ENCODE assay signal across 8 cellular contexts in the genomic region with DNA sequence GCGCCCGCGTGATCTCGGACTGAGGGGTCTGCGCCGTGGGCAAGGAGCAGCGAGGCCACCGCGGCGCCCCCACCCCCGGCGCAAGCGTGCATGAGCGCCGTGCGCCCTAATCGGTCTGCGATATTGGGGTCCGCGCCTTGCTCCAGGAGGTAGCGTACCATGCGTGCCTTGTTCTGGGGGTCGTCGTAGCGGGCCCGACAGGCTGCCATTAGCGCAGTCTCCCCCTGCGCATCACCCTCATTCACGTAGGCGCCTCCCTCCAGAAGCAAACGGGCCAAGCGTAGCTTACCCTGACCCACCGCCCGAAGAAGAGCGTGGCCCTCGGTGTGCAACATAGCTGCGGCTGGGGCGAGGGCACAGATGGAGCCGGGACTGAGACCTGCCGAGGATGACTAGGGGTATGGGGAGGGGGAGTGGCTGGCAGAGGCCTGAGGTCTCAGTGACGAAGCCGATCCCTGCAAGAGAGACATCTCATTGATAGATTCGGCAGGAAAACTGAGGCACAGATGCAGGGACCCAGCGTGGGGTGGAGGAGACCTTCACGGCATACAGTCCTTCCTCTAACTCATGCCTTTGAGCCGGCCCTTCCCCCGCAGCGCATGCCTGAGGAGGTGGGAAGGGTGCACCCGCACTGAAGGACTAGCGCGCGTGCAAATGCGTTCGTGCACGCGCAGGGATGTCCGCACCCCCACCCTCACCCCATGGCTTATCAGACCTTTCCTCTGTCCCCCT. TPM values are rescaled to one million over a fixed set of nuclear protein-coding genes. Genes with fewer than 3 reads are reported as not detected.
DNase-seq lines count a peak whose midpoint lies in the region; ATAC-seq, FAIRE-seq and TF ChIP-seq lines count a peak whose summit lies in the region.

No MANE protein-coding gene starts in this region.

- H3K79me2 ChIP-seq in PC-3 (ENCODE audit: low read length), result peaks cover 6% of the 10 kb centered on the region; the same call in 1 of the 2 replicates

- DNase-seq in GM12865 (ENCODE audit: low read depth) (peak; percentile 25), PC-3 (peak; percentile 40), adipocyte (ENCODE audit: low read depth) (peak; percentile 58), hepatic stellate cell (ENCODE audit: low spot score) (peak; percentile 60), sigmoid colon (peak; percentile 86), HTR-8/SVneo (ENCODE audit: insufficient read length, low spot score) (no peak), NCI-H1436 (lab: John Stamatoyannopoulos, UW) (no peak)

- H3K4me1 ChIP-seq in PC-3 (ENCODE audit: insufficient read depth, low read length), result peaks cover 47% of the 10 kb centered on the region
- peaks cover 51% of the 10 kb centered on the region for H3K4me1 ChIP-seq in adipocyte (ENCODE audit: control insufficient read depth, insufficient read depth, low read length)
- peaks cover 0 to 71% (median 56%) of the 10 kb centered on the region in 4 donors for H3K4me1 ChIP-seq in sigmoid colon

- peak overlapping the region; percentile 83 for H2AFZ ChIP-seq in PC-3 (ENCODE audit: low read length)

- ATAC-seq in PC-3 (no peak), GM18498 (IDR thresholded peaks at IDR 0.05; ENCODE audit: unreplicated experiment) (no peak)

- H3K4me2 ChIP-seq in PC-3 (ENCODE audit: low read length), result peak overlapping the region; percentile 91

- TF ChIP-seq POLR2A in sigmoid colon (IDR thresholded peaks at IDR 0.05), result no peak

- no TSS peak for BruUV-seq in PC-3 (replicated peaks; lab: Mats Ljungman, UMichigan)

- peak overlapping the region; percentile 52 for H3K4me3 ChIP-seq in GM12865 (ENCODE audit: low read depth, low read length)
- peak overlapping the region; percentile 76 for H3K4me3 ChIP-seq in PC-3 (ENCODE audit: low read length)
- H3K4me3 ChIP-seq in adipocyte (ENCODE audit: low read length), result peak overlapping the region; percentile 86
- H3K4me3 ChIP-seq in sigmoid colon, result peak overlapping the region; percentile 43 to 63 (median 60)

- H3K9me3 ChIP-seq in PC-3 (ENCODE audit: low read length) (no peaks in the 10 kb centered on the region), adipocyte (ENCODE audit: control insufficient read depth, low read length) (no peaks in the 10 kb centered on the region), sigmoid colon (no peaks in the 10 kb centered on the region)

- H3K27me3 ChIP-seq in PC-3 (ENCODE audit: low read length) (no peaks in the 10 kb centered on the region), adipocyte (replicated peaks; ENCODE audit: control insufficient read depth, insufficient read depth, low read length) (no peaks in the 10 kb centered on the region), sigmoid colon (no peaks in the 10 kb centered on the region)

- no peak for TF ChIP-seq EP300 in sigmoid colon (IDR thresholded peaks at IDR 0.05)

- no peaks in the 10 kb centered on the region for H3K9me2 ChIP-seq in PC-3 (replicated peaks; ENCODE audit: low read length)

- H3K9ac ChIP-seq in PC-3 (ENCODE audit: low read length), result no peak overlapping the region
- peak overlapping the region; percentile 87 for H3K9ac ChIP-seq in adipocyte (ENCODE audit: low read length)

- no peaks in the 10 kb centered on the region for H4K20me1 ChIP-seq in PC-3 (ENCODE audit: low read length)

- no peaks in the 10 kb centered on the region for H3F3A ChIP-seq in PC-3 (ENCODE audit: low read length, unreplicated experiment)

- intact Hi-C loops in PC-3 (cut with micrococcal nuclease) (no loop called here), sigmoid colon (cut with DNase I) (loop anchor here (2.0 to 5.0 kb wide), 2 partner anchors 35 to 36 kb away; a partner anchor contains a TSS)

- TF ChIP-seq CTCF in GM12865 (IDR thresholded peaks at IDR 0.05; ENCODE audit: insufficient read depth, low read depth, low read length, missing control alignments) (no peak), PC-3 (conservative IDR thresholded peaks at IDR 0.05; ENCODE audit: low read depth, low read length) (no peak), sigmoid colon (IDR thresholded peaks at IDR 0.05) (no peak)

- POLR2A ChIA-PET in PC-3 (lab: Charles Lee; ENCODE audit: unreplicated experiment), result no interaction called here

- CTCF ChIA-PET in PC-3 (lab: Charles Lee), result no interaction called here

- FAIRE-seq in HTR-8/SVneo (lab: Jason Lieb, UNC), result no peak

- WGBS in sigmoid colon, 2 donors, result 1 to 2% methylated on average over 57 of the region's 57 CpGs

- H3K36me3 ChIP-seq in PC-3 (ENCODE audit: low read depth, low read length) (no peaks in the 10 kb centered on the region), adipocyte (ENCODE audit: control insufficient read depth, insufficient read depth, low read length, severe bottlenecking) (no peaks in the 10 kb centered on the region), sigmoid colon (no peaks in the 10 kb centered on the region)

- H3K27ac ChIP-seq in PC-3 (ENCODE audit: low read length) (no peak overlapping the region), sigmoid colon (peak overlapping the region; percentile 95 to 100 (median 96))

RNA-seq across cellular contexts. Expression of a gene that starts 2.8 kb away (rescaled TPM):
- total RNA-seq in PC-3 (2014; rRNA removed) (0.29 and 2.8 TPM in 2 replicates), sigmoid colon (1 to 10 TPM in 2 of 4 donors, under 1 TPM in 2; 0.33 to 1.9 (median 1.0) TPM)
- under 1 TPM in 1 of 3 donors, not detected in 2; 0.41 TPM for polyA plus RNA-seq in sigmoid colon

RNA-seq across cellular contexts. Expression of a gene that starts 2.9 kb away (rescaled TPM):
- 3.7 and 8.4 TPM in 2 replicates for total RNA-seq in PC-3 (2014; rRNA removed)
- 10 to 100 TPM; 23.1 to 32.8 (median 27.4) TPM for total RNA-seq in sigmoid colon
- 10 to 100 TPM; 35.9 to 47.4 (median 40.9) TPM for polyA plus RNA-seq in sigmoid colon

RNA-seq across cellular contexts. Expression of a gene that starts 3.8 kb away (rescaled TPM):
- total RNA-seq in PC-3 (2014; rRNA removed) (12.5 and 13.6 TPM in 2 replicates), sigmoid colon (10 to 100 TPM; 26.9 to 42.5 (median 36.0) TPM)
- polyA plus RNA-seq in sigmoid colon, result 1 to 10 TPM; 1.4 to 8.7 (median 3.0) TPM

RNA-seq across cellular contexts. Expression of a gene that starts 34.3 kb away (rescaled TPM):
- total RNA-seq in PC-3 (2014; rRNA removed) (459 and 482 TPM in 2 replicates), sigmoid colon (100 to 1,000 TPM in 1 of 4 donors, 10 to 100 TPM in 3; 77.8 to 102 (median 96.8) TPM)
- 100 to 1,000 TPM in 2 of 3 donors, 10 to 100 TPM in 1; 87.1 to 138 (median 101) TPM for polyA plus RNA-seq in sigmoid colon

RNA-seq across cellular contexts. Expression of a gene that starts 34.8 kb away (rescaled TPM):
- 45.3 and 66.6 TPM in 2 replicates for total RNA-seq in PC-3 (2014; rRNA removed)
- 1,000 to 10,000 TPM; 1,623 to 4,609 (median 1,842) TPM for total RNA-seq in sigmoid colon
- polyA plus RNA-seq in sigmoid colon, result 100 to 1,000 TPM; 326 to 783 (median 548) TPM

Comparison
In these comparisons a context has a peak if more than half of its experiments do, and no peak if none do; other contexts are left out.
1. DNase-seq: peak in GM12865 (single experiment), PC-3 (single experiment), adipocyte (single experiment), hepatic stellate cell (single experiment) and sigmoid colon (single experiment); none in HTR-8/SVneo (single experiment) and NCI-H1436 (single experiment).
2. Peak in every context shown above with its lines, with median percentiles within 50 percentile points of each other: H3K4me3 ChIP-seq.